9 cellular contexts compared by ENCODE assay signal in the genomic region with DNA sequence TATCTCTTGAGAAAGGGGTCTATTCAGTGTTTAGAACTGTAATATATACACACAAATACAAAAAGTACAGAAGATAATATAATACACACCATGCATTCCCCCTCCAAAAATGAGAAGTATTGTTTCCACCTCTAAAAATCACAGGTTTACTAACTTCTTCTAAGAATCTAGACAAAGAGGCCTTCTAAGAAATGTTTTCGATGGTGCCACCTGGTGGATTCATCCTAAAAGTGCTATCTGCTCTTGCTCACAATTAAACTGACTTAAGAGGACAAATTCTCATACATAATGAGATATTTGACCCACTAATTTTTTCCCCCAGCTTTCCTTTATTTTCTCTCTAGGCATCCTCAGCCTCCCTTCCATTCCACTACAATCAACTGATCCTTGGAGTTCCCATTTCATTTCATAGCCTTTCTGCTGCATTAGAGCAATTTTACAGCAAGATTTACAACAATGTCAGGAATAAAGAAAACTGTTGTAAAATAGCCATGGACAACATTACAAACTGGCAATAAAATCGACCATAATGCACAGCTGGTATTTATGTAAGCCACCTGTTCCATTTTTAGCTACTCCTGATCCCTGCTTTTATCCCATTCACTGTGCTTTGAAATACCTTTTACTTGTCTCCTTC.
DNase-seq lines count a peak whose midpoint lies in the region; ATAC-seq and TF ChIP-seq lines count a peak whose summit lies in the region.
"Had no signal": no experiment of that assay in that cellular context is flagged by ENCODE, and none has a peak within 500 bp of the region (broad histone marks: within the 10 kb centered on the region; RNA-seq: fewer than 3 reads in every experiment).

No MANE protein-coding gene starts in this region.

- no peak overlapping the region for H3K4me3 Mint-ChIP-seq in activated naive CD4-positive, alpha-beta T cell treated with anti-CD3 and anti-CD28 coated beads for 36 hours
- H3K4me3 Mint-ChIP-seq: central memory CD8-positive, alpha-beta T cell had no signal

- H3K4me1 Mint-ChIP-seq in activated naive CD4-positive, alpha-beta T cell treated with anti-CD3 and anti-CD28 coated beads for 36 hours (ENCODE audit: low read depth) = no peaks in the 10 kb centered on the region
- H3K4me1 Mint-ChIP-seq: central memory CD8-positive, alpha-beta T cell had no signal

- no peaks in the 10 kb centered on the region for H3K36me3 ChIP-seq in RWPE2 (ENCODE audit: low read depth)

- ATAC-seq in RWPE2 (ENCODE audit: low read depth) (peak; percentile 30; the same call in 1 of the 3 replicates), GM19351 (IDR thresholded peaks at IDR 0.05; ENCODE audit: unreplicated experiment) (no peak)

- H3K36me3 Mint-ChIP-seq in activated naive CD4-positive, alpha-beta T cell treated with anti-CD3 and anti-CD28 coated beads for 36 hours (ENCODE audit: low read depth) = no peaks in the 10 kb centered on the region

- no peaks in the 10 kb centered on the region for H3K4me1 ChIP-seq in RWPE2 (ENCODE audit: insufficient read depth, poor library complexity, severe bottlenecking)

- H3K27ac Mint-ChIP-seq in activated naive CD4-positive, alpha-beta T cell treated with anti-CD3 and anti-CD28 coated beads for 36 hours = no peak overlapping the region

- TF ChIP-seq CTCF in RWPE2 (IDR thresholded peaks at IDR 0.05; ENCODE audit: poor library complexity, severe bottlenecking) = peak; percentile 95

- H3K27me3 ChIP-seq in RWPE2 (ENCODE audit: insufficient read depth, poor library complexity, severe bottlenecking) = no peaks in the 10 kb centered on the region

- CTCF ChIA-PET in activated naive CD4-positive, alpha-beta T cell treated with anti-CD3 and anti-CD28 coated beads for 36 hours (lab: Charles Lee) = interaction anchor here (1.0 to 1.5 kb wide), 4 partner anchors 61 to 186 kb away, joined by 3 to 5 read pairs (median 4); no protein-coding TSS in a partner anchor

- intact Hi-C loops in activated naive CD4-positive, alpha-beta T cell treated with anti-CD3 and anti-CD28 coated beads for 36 hours (cut with micrococcal nuclease) = loop anchor here (1.0 to 5.0 kb wide), 3 partner anchors 176 to 207 kb away; no protein-coding TSS in a partner anchor

- no peak overlapping the region for H3K4me3 ChIP-seq in RWPE2 (ENCODE audit: severe bottlenecking)

- no peaks in the 10 kb centered on the region for H3K27me3 Mint-ChIP-seq in activated naive CD4-positive, alpha-beta T cell treated with anti-CD3 and anti-CD28 coated beads for 36 hours (ENCODE audit: low read depth)
- H3K27me3 Mint-ChIP-seq: central memory CD8-positive, alpha-beta T cell had no signal

- DNase-seq in activated naive CD4-positive, alpha-beta T cell treated with anti-CD3 and anti-CD28 coated beads for 36 hours = peak; percentile 61
- no peak for DNase-seq in activated naive CD4-positive, alpha-beta T cell (lab: John Stamatoyannopoulos, UW)
- peak; percentile 46 for DNase-seq in LHCN-M2 (ENCODE audit: low read depth)
- no peak for DNase-seq in RWPE2 (ENCODE audit: low spot score)
- DNase-seq in dedifferentiated amniotic fluid mesenchymal stem cell (ENCODE audit: extremely low spot score) = peak; percentile 80
- DNase-seq in midbrain (lab: John Stamatoyannopoulos, UW) = peak; percentile 74
- no peak for DNase-seq in 8988T

- peaks cover 4% of the 10 kb centered on the region for H3K9me3 Mint-ChIP-seq in activated naive CD4-positive, alpha-beta T cell treated with anti-CD3 and anti-CD28 coated beads for 36 hours

- no peaks in the 10 kb centered on the region for H3K9me3 ChIP-seq in RWPE2 (ENCODE audit: severe bottlenecking)

- H3K27ac ChIP-seq in RWPE2 (ENCODE audit: poor library complexity, severe bottlenecking) = no peak overlapping the region

Comparison
In these comparisons a context has a peak if more than half of its experiments do, and no peak if none do; other contexts are left out.
1. DNase-seq: peak in activated naive CD4-positive, alpha-beta T cell treated with anti-CD3 and anti-CD28 coated beads for 36 hours (single experiment), LHCN-M2 (single experiment), dedifferentiated amniotic fluid mesenchymal stem cell (single experiment) and midbrain (single experiment); none in activated naive CD4-positive, alpha-beta T cell (0 of 4), RWPE2 (single experiment) and 8988T (single experiment).